ENCODE assay signal across 8 cellular contexts in genomic region chr5:128498844-128499455, GRCh38. TPM values are rescaled to one million over a fixed set of nuclear protein-coding genes. Genes with fewer than 3 reads are reported as not detected.
A peak's percentile ranks its signal among the peaks of the same experiment; 100 is the strongest.
DNase-seq lines count a peak whose midpoint lies in the region; ATAC-seq and TF ChIP-seq lines count a peak whose summit lies in the region.

No MANE protein-coding gene starts in this region.

- no peak overlapping the region for H3K4me3 Mint-ChIP-seq in mesothelial cell of epicardium
- no peak overlapping the region for H3K4me3 Mint-ChIP-seq in stimulated activated memory B cell treated with anti-CD40 and anti-IgM and Interleukin-4, amounts not matched to agents 10 μg/mL and 1 μg/mL and 100 μg/mL, for 72 hours

- H3K4me1 Mint-ChIP-seq in mesothelial cell of epicardium, result peaks cover 4% of the 10 kb centered on the region
- no peaks in the 10 kb centered on the region for H3K4me1 Mint-ChIP-seq in stimulated activated memory B cell treated with anti-CD40 and anti-IgM and Interleukin-4, amounts not matched to agents 10 μg/mL and 1 μg/mL and 100 μg/mL, for 72 hours

- DNase-seq in GM06990 (ENCODE audit: extremely low read depth, insufficient read length), result no peak
- DNase-seq in LHCN-M2 (ENCODE audit: low read depth), result peak; percentile 67
- DNase-seq in T47D (ENCODE audit: low read depth in 1 of 2, low spot score in 1 of 2), result peak; percentile 20 to 70
- DNase-seq in mesothelial cell of epicardium (ENCODE audit: low spot score in 2 of 2, unreplicated experiment in 2 of 2), result no peak
- DNase-seq in ascending aorta (ENCODE audit: low spot score in 2 of 2), result no peak
- no peak for DNase-seq in KG1 (lab: John Stamatoyannopoulos, UW)

- H3K4me3 ChIP-seq in GM06990 (replicated peaks; ENCODE audit: low read depth, low read length), result no peak overlapping the region
- no peak overlapping the region for H3K4me3 ChIP-seq in ascending aorta

- TF ChIP-seq CTCF in GM06990 (IDR thresholded peaks at IDR 0.05; ENCODE audit: insufficient read depth, low read length, poor library complexity, severe bottlenecking) (peak; percentile 44), mesothelial cell of epicardium (IDR thresholded peaks at IDR 0.05; ENCODE audit: unreplicated experiment) (peak; percentile 48), ascending aorta (IDR thresholded peaks at IDR 0.05) (no peak)

- H3K27me3 ChIP-seq in GM06990 (replicated peaks; ENCODE audit: control insufficient read depth, insufficient read depth, low read length), result no peaks in the 10 kb centered on the region
- no peaks in the 10 kb centered on the region for H3K27me3 ChIP-seq in ascending aorta

- no peak overlapping the region for H3K27ac ChIP-seq in ascending aorta

- no peak for ATAC-seq in activated CD4-positive, CD25-positive, alpha-beta regulatory T cell treated with anti-CD3 and anti-CD28 coated beads, Interleukin-2, amount 50 U/mL, for 24 hours
- ATAC-seq in stimulated activated memory B cell treated with anti-CD40 and anti-IgM and Interleukin-4, amounts not matched to agents 10 μg/mL and 1 μg/mL and 100 μg/mL, for 72 hours, result no peak

- H3K9me3 ChIP-seq in ascending aorta, result no peaks in the 10 kb centered on the region

- intact Hi-C loops in ascending aorta (cut with DNase I), result no loop called here

- in situ Hi-C loops in T47D (cut with HindIII; ENCODE audit: low pct_unique_long_range_greater_than_20kb, low sequenced_read_pairs), result no loop called here

- H3K4me1 ChIP-seq in ascending aorta, result no peaks in the 10 kb centered on the region

- no peaks in the 10 kb centered on the region for H3K27me3 Mint-ChIP-seq in mesothelial cell of epicardium (ENCODE audit: low read depth)
- no peaks in the 10 kb centered on the region for H3K27me3 Mint-ChIP-seq in stimulated activated memory B cell treated with anti-CD40 and anti-IgM and Interleukin-4, amounts not matched to agents 10 μg/mL and 1 μg/mL and 100 μg/mL, for 72 hours

- H3K36me3 ChIP-seq in GM06990 (ENCODE audit: control insufficient read depth, insufficient read depth, low read length), result no peaks in the 10 kb centered on the region
- H3K36me3 ChIP-seq in ascending aorta, result no peaks in the 10 kb centered on the region

- no peak overlapping the region for H3K27ac Mint-ChIP-seq in mesothelial cell of epicardium
- no peak overlapping the region for H3K27ac Mint-ChIP-seq in stimulated activated memory B cell treated with anti-CD40 and anti-IgM and Interleukin-4, amounts not matched to agents 10 μg/mL and 1 μg/mL and 100 μg/mL, for 72 hours

- peaks cover 30% of the 10 kb centered on the region for H3K36me3 Mint-ChIP-seq in mesothelial cell of epicardium
- H3K36me3 Mint-ChIP-seq in stimulated activated memory B cell treated with anti-CD40 and anti-IgM and Interleukin-4, amounts not matched to agents 10 μg/mL and 1 μg/mL and 100 μg/mL, for 72 hours, result no peaks in the 10 kb centered on the region

- H3K9me3 Mint-ChIP-seq in mesothelial cell of epicardium, result peaks cover 20% of the 10 kb centered on the region
- peaks cover 11% of the 10 kb centered on the region for H3K9me3 Mint-ChIP-seq in stimulated activated memory B cell treated with anti-CD40 and anti-IgM and Interleukin-4, amounts not matched to agents 10 μg/mL and 1 μg/mL and 100 μg/mL, for 72 hours

RNA-seq across cellular contexts. Expression of gene FBN2, which starts 39.1 kb away (rescaled TPM):
- total RNA-seq in LHCN-M2 (2014; rRNA removed) (25.4 and 27.4 TPM in 2 replicates), mesothelial cell of epicardium (238 to 252 TPM (median 244 TPM) in 3 replicates), ascending aorta (0.11 TPM)
- polyA plus RNA-seq in LHCN-M2 (2012), result 12.6 TPM

Comparison
In these comparisons a context has a peak if more than half of its experiments do, and no peak if none do; other contexts are left out.
1. DNase-seq: peak in LHCN-M2 (single experiment) and T47D (2 of 2); none in GM06990 (single experiment), mesothelial cell of epicardium (0 of 2), ascending aorta (0 of 2) and KG1 (single experiment).
2. CTCF ChIP-seq: peak in GM06990 (single experiment) and mesothelial cell of epicardium (single experiment); none in ascending aorta (0 of 3).
3. RNA of gene FBN2, which starts 39.1 kb away (total RNA-seq): 238 to 252 TPM in mesothelial cell of epicardium and 25.4 to 27.4 TPM in LHCN-M2; 0.11 TPM in ascending aorta (single experiment); every median in the first group is over 10 times any median in the second.